ENCODE assay signal across 9 cellular contexts in the genomic region with DNA sequence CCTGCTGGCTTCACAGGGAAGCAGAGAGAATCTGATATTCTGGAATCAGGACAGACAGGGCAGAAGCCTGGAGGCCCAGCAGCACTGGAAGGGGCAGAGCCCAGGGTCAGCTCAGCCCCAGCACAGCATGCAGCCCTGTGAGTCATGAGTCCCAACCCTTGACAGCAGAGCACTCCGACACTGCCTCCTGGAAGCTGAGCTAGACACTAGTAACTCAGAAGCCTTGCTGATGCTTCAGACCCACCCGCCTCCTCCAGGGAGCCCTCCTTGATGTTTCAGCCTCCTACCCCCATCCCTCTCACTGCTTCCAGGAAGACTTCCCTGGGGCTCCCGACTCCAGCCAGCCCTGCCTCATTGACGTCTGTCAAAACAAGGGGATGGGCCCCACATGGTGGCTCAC. TPM values are rescaled to one million over a fixed set of nuclear protein-coding genes. Genes with fewer than 3 reads are reported as not detected.
DNase-seq lines count a peak whose midpoint lies in the region; ATAC-seq and TF ChIP-seq lines count a peak whose summit lies in the region.
"Had no signal": no experiment of that assay in that cellular context is flagged by ENCODE, and none has a peak within 500 bp of the region (broad histone marks: within the 10 kb centered on the region; RNA-seq: fewer than 3 reads in every experiment).

No MANE protein-coding gene starts in this region.

- intact Hi-C loops in lower lobe of right lung (cut with DNase I) = no loop called here

- H3K4me1 ChIP-seq in HEK293 (ENCODE audit: control insufficient read depth, insufficient read depth, low read length) (peaks cover 29% of the 10 kb centered on the region), lower lobe of right lung (peaks cover 45% of the 10 kb centered on the region)

- H3K36me3 ChIP-seq in HEK293 (ENCODE audit: control insufficient read depth in 2 of 2, insufficient read depth in 1 of 2, low read length in 2 of 2) = peaks cover 4 to 51% of the 10 kb centered on the region in 2 experiments
- peaks cover 34% of the 10 kb centered on the region for H3K36me3 ChIP-seq in lower lobe of right lung

- POLR2A ChIA-PET in HEK293 (lab: Yijun Ruan, JAX) = no interaction called here

- in situ Hi-C loops in astrocyte of the cerebellum (cut with HindIII; ENCODE audit: low sequenced_read_pairs) = no loop called here

- no peak for TF ChIP-seq CTCF in HEK293 (tag by site-specific recombination; IDR thresholded peaks at IDR 0.05)
- TF ChIP-seq CTCF in astrocyte of the cerebellum (IDR thresholded peaks at IDR 0.05; ENCODE audit: low read depth, low read length, missing control alignments) = no peak
- no peak for TF ChIP-seq CTCF in lower lobe of right lung (IDR thresholded peaks at IDR 0.05)

- H3K27me3 ChIP-seq in lower lobe of right lung (ENCODE audit: low read depth) = no peaks in the 10 kb centered on the region

- DNase-seq in AG08395 (ENCODE audit: low spot score) (peak; percentile 64), astrocyte of the cerebellum (ENCODE audit: low read depth) (peak; percentile 35), kidney glomerular epithelial cell (lab: John Stamatoyannopoulos, UW) (peak; percentile 19), HuH-7 (ENCODE audit: low spot score) (no peak), lower lobe of right lung (no peak)
- DNase-seq: activated CD4-positive, alpha-beta T cell treated with anti-CD3 and anti-CD28 coated beads for 36 hours had no signal

- CTCF ChIA-PET in HEK293 (lab: Yijun Ruan, JAX) = interaction anchor here (1.1 to 2.0 kb wide), 2 partner anchors 25 to 149 kb away, joined by 3 to 5 read pairs; no protein-coding TSS in a partner anchor

- H3K9me3 ChIP-seq in HEK293 (ENCODE audit: control insufficient read depth, insufficient read depth, low read depth, low read length) = no peaks in the 10 kb centered on the region
- H3K9me3 ChIP-seq in lower lobe of right lung = no peaks in the 10 kb centered on the region

- no peak overlapping the region for H3K27ac ChIP-seq in HEK293 (ENCODE audit: extremely low read depth, low read depth, low read length)
- H3K27ac ChIP-seq in lower lobe of right lung = no peak overlapping the region

- ATAC-seq in HG02840 (IDR thresholded peaks at IDR 0.05; ENCODE audit: low FRiP score, unreplicated experiment) (no peak), GM19463 (IDR thresholded peaks at IDR 0.05; ENCODE audit: unreplicated experiment) (no peak), lower lobe of right lung (no peak)
- ATAC-seq: activated CD4-positive, alpha-beta T cell treated with anti-CD3 and anti-CD28 coated beads for 36 hours had no signal

- H3K4me3 ChIP-seq in HEK293 (ENCODE audit: low read depth, low read length) (no peak overlapping the region), astrocyte of the cerebellum (ENCODE audit: low read depth, low read length) (no peak overlapping the region), lower lobe of right lung (no peak overlapping the region)

TF ChIP-seq in HEK293, 187 proteins besides CTCF, POLR2A, EP300 and RAD21:
- no peak for TF ChIP-seq ZNF155 (tag by site-specific recombination; IDR thresholded peaks at IDR 0.05)
- no peak for TF ChIP-seq YY1 (tag by site-specific recombination; IDR thresholded peaks at IDR 0.05)
- 0 out of 2 replicates have a peak, but pooled peaks have one; percentile 41 for TF ChIP-seq ZNF660 (tag by site-specific recombination; IDR thresholded peaks at IDR 0.05)
- TF ChIP-seq SCRT1 (tag by site-specific recombination; IDR thresholded peaks at IDR 0.05; ENCODE audit: borderline replicate concordance) = no peak
- TF ChIP-seq ZNF600 (tag by site-specific recombination; IDR thresholded peaks at IDR 0.05) = peak; percentile 87
- no peak for TF ChIP-seq ZNF157 (tag by site-specific recombination; IDR thresholded peaks at IDR 0.05)
- TF ChIP-seq ZNF292 (tag by site-specific recombination; IDR thresholded peaks at IDR 0.05; ENCODE audit: borderline replicate concordance, low read depth) = no peak
- TF ChIP-seq EGR2 (tag by site-specific recombination; IDR thresholded peaks at IDR 0.05; ENCODE audit: low read depth) = no peak
- TF ChIP-seq ZNF530 (tag by site-specific recombination; IDR thresholded peaks at IDR 0.05; ENCODE audit: low read depth) = no peak
- TF ChIP-seq ZIC2 (tag by site-specific recombination; IDR thresholded peaks at IDR 0.05) = peak; percentile 62
- TF ChIP-seq SP7 (tag by site-specific recombination; IDR thresholded peaks at IDR 0.05) = 0 out of 2 replicates have a peak, but pooled peaks have one; percentile 38
- TF ChIP-seq, protein P1, sequence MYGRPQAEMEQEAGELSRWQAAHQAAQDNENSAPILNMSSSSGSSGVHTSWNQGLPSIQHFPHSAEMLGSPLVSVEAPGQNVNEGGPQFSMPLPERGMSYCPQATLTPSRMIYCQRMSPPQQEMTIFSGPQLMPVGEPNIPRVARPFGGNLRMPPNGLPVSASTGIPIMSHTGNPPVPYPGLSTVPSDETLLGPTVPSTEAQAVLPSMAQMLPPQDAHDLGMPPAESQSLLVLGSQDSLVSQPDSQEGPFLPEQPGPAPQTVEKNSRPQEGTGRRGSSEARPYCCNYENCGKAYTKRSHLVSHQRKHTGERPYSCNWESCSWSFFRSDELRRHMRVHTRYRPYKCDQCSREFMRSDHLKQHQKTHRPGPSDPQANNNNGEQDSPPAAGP (tag by site-specific recombination; IDR thresholded peaks at IDR 0.05) = peak; percentile 68
TF ChIP-seq in HEK293: peak in this region for 5.

RNA-seq across cellular contexts. Expression of a gene that starts 6.9 kb away (rescaled TPM):
- 9.7 TPM for total RNA-seq in lower lobe of right lung

RNA-seq across cellular contexts. Expression of a gene that starts 30.3 kb away (rescaled TPM):
- 8.7 TPM for total RNA-seq in lower lobe of right lung

RNA-seq across cellular contexts. Expression of a gene that starts 39.9 kb away (rescaled TPM):
- total RNA-seq in lower lobe of right lung = 40.3 TPM

Comparison
In these comparisons a context has a peak if more than half of its experiments do, and no peak if none do; other contexts are left out.
1. DNase-seq: peak in AG08395 (single experiment), astrocyte of the cerebellum (single experiment) and kidney glomerular epithelial cell (single experiment); none in HuH-7 (single experiment) and lower lobe of right lung (single experiment).